In genomic region chr5:127270713-127271112, GRCh38 we compare ENCODE assay signal across 2 cellular contexts. TPM values are rescaled to one million over a fixed set of nuclear protein-coding genes. Genes with fewer than 3 reads are reported as not detected.
"Had no signal": no experiment of that assay in that cellular context is flagged by ENCODE, and none has a peak within 500 bp of the region (broad histone marks: within the 10 kb centered on the region; RNA-seq: fewer than 3 reads in every experiment).

No MANE protein-coding gene starts in this region.

RNA-seq across cellular contexts. Expression of gene MEGF10, which starts 19.9 kb away (rescaled TPM):
- total RNA-seq: GM23248, HFFc6 had no signal
- polyA plus RNA-seq: GM23248 had no signal
